In the genomic region with DNA sequence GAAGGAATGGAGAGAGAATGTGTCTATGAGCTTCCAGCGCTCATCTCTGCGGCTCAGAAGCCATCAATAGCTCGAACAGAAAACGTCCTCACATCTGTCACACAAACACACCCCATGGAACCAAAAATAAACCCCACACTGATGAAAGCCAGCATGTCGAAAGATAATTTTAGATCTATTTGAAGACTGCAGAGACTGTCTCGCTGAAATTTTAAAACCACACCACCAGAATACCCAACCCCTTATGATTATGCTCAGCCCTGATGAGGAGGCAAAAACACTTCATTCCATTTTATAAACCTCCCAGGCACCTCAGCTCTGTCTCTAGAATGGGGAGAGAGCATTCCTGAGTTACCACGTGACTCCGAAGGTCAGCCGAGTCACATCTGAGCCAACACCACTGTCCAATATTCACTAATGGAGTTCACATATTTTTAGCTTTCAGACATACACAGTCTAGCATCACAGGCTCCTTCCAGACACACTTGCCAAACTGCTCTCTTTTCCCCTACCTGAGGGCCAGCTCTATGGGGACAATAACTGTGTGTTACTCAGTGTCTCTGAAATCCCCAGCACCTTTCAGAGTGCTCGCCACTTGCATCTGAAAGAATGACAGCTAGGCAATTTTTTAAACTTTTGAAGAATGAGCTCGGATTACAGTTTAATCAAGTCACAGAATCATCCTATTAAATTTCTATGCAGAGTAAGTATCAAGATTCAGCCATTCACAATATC, we compare ENCODE assay signal across 8 cellular contexts.
DNase-seq lines count a peak whose midpoint lies in the region; ATAC-seq and TF ChIP-seq lines count a peak whose summit lies in the region.

No MANE protein-coding gene starts in this region.

- peak overlapping the region; percentile 84 to 91 for H3K4me3 Mint-ChIP-seq in activated T-cell treated with anti-CD3 and anti-CD28 coated beads, Interleukin-2, amount 50 U/mL, for 72 hours
- H3K4me3 Mint-ChIP-seq in stimulated activated naive B cell treated with anti-CD40 and anti-IgM and Interleukin-4, amounts not matched to agents 10 μg/mL and 1 μg/mL and 100 μg/mL, for 72 hours: peak overlapping the region; percentile 45 to 58

- H3K36me3 Mint-ChIP-seq in activated T-cell treated with anti-CD3 and anti-CD28 coated beads, Interleukin-2, amount 50 U/mL, for 72 hours (ENCODE audit: insufficient read depth in 2 of 2): peaks cover 0 to 9% of the 10 kb centered on the region in 2 donors
- peaks cover 11% of the 10 kb centered on the region in 2 donors for H3K36me3 Mint-ChIP-seq in stimulated activated naive B cell treated with anti-CD40 and anti-IgM and Interleukin-4, amounts not matched to agents 10 μg/mL and 1 μg/mL and 100 μg/mL, for 72 hours

- DNase-seq in HL-60 (ENCODE audit: low read depth in 1 of 2, low spot score in 1 of 2) (no peak), inferior parietal cortex (ENCODE audit: extremely low spot score) (peak; percentile 58), COR-L47 (lab: John Stamatoyannopoulos, UW) (no peak), HuH-7.5 (ENCODE audit: low spot score) (no peak)
- no peak for DNase-seq in activated T-cell treated with anti-CD3 and anti-CD28 coated beads, Interleukin-2, amount 50 U/mL, for 72 hours
- DNase-seq in stimulated activated naive B cell treated with anti-CD40 and anti-IgM and Interleukin-4, amounts not matched to agents 10 μg/mL and 1 μg/mL and 100 μg/mL, for 72 hours: no peak
- no peak for DNase-seq in activated CD8-positive, alpha-beta memory T cell treated with anti-CD3 and anti-CD28 coated beads for 24 hours

- no peak overlapping the region for H3K4me3 ChIP-seq in HL-60 (replicated peaks; ENCODE audit: insufficient read depth, low read length)

- H3K27me3 ChIP-seq in HL-60 (ENCODE audit: insufficient read depth, poor library complexity, severe bottlenecking): no peaks in the 10 kb centered on the region

- H3K9me3 Mint-ChIP-seq in activated T-cell treated with anti-CD3 and anti-CD28 coated beads, Interleukin-2, amount 50 U/mL, for 72 hours: no peaks in the 10 kb centered on the region
- H3K9me3 Mint-ChIP-seq in stimulated activated naive B cell treated with anti-CD40 and anti-IgM and Interleukin-4, amounts not matched to agents 10 μg/mL and 1 μg/mL and 100 μg/mL, for 72 hours: no peaks in the 10 kb centered on the region

- H3K27me3 Mint-ChIP-seq in activated T-cell treated with anti-CD3 and anti-CD28 coated beads, Interleukin-2, amount 50 U/mL, for 72 hours (ENCODE audit: low read depth): no peaks in the 10 kb centered on the region
- H3K27me3 Mint-ChIP-seq in stimulated activated naive B cell treated with anti-CD40 and anti-IgM and Interleukin-4, amounts not matched to agents 10 μg/mL and 1 μg/mL and 100 μg/mL, for 72 hours: no peaks in the 10 kb centered on the region

- no peak for TF ChIP-seq CTCF in HL-60 (IDR thresholded peaks at IDR 0.05; ENCODE audit: insufficient read depth, low read length)

- peak; percentile 34 to 42 for ATAC-seq in activated T-cell treated with anti-CD3 and anti-CD28 coated beads, Interleukin-2, amount 50 U/mL, for 72 hours (replicated peaks in 1 of 2)
- peak; percentile 6 to 10 for ATAC-seq in stimulated activated naive B cell treated with anti-CD40 and anti-IgM and Interleukin-4, amounts not matched to agents 10 μg/mL and 1 μg/mL and 100 μg/mL, for 72 hours (replicated peaks)
- no peak for ATAC-seq in esophagus mucosa

- peak overlapping the region; percentile 59 for H3K27ac ChIP-seq in HL-60 (replicated peaks)

- H3K27ac Mint-ChIP-seq in activated T-cell treated with anti-CD3 and anti-CD28 coated beads, Interleukin-2, amount 50 U/mL, for 72 hours: peak overlapping the region; percentile 95
- peak overlapping the region; percentile 40 for H3K27ac Mint-ChIP-seq in stimulated activated naive B cell treated with anti-CD40 and anti-IgM and Interleukin-4, amounts not matched to agents 10 μg/mL and 1 μg/mL and 100 μg/mL, for 72 hours

- peaks cover 92% of the 10 kb centered on the region for H3K4me1 Mint-ChIP-seq in activated T-cell treated with anti-CD3 and anti-CD28 coated beads, Interleukin-2, amount 50 U/mL, for 72 hours (ENCODE audit: low read depth)
- peaks cover 22 to 58% of the 10 kb centered on the region in 2 donors for H3K4me1 Mint-ChIP-seq in stimulated activated naive B cell treated with anti-CD40 and anti-IgM and Interleukin-4, amounts not matched to agents 10 μg/mL and 1 μg/mL and 100 μg/mL, for 72 hours
